ENCODE assay signal across 29 cellular contexts in the genomic region with DNA sequence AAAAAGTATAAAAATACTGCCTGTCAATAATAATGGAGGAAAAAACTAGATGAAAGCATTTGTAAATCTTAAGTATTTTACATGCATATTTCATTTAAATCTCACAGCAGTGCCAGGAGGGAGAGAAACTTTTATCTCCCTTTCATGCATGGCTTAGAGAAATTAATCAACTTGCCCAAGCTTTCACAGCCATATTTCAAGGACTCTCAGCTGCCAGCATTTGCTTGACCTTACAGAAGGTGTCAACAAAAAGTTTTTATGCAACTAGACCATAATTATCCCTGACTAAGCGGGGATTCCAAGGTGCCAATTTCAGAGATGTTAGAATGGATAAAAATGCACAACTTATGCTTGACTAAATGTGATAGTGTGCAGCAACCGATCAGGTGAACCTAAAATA.
"Had no signal": no experiment of that assay in that cellular context is flagged by ENCODE, and none has a peak within 500 bp of the region (broad histone marks: within the 10 kb centered on the region; RNA-seq: fewer than 3 reads in every experiment).

No MANE protein-coding gene starts in this region.

- H3K9me3 Mint-ChIP-seq: natural killer cell treated with Interleukin-12 subunit alpha and Interleukin-12 subunit beta and Interleukin-15 and Interleukin-18, amount 100 ng/mL, for 72 hours; nephron progenitor cell; neural crest cell; stimulated activated effector memory CD8-positive, alpha-beta T cell treated with anti-CD3 and anti-CD28 coated beads, Interleukin-12 subunit alpha, Interleukin-12 subunit beta, amount 100 ng/mL, for 72 hours; stimulated activated naive B cell treated with anti-CD40 and anti-IgM and Interleukin-4, amounts not matched to agents 10 μg/mL and 1 μg/mL and 100 μg/mL, for 72 hours; stimulated activated naive CD8-positive, alpha-beta T cell treated with anti-CD3 and anti-CD28 coated beads, Interleukin-15, Interleukin-2, amounts not matched to agents 100 ng/mL and 50 ng/mL, for 24 hours had no signal

- H3K27me3 Mint-ChIP-seq: natural killer cell treated with Interleukin-12 subunit alpha and Interleukin-12 subunit beta and Interleukin-15 and Interleukin-18, amount 100 ng/mL, for 72 hours; progenitor cell of endocrine pancreas; stimulated activated naive B cell treated with anti-CD40 and anti-IgM and Interleukin-4, amounts not matched to agents 10 μg/mL and 1 μg/mL and 100 μg/mL, for 72 hours; stimulated activated naive CD8-positive, alpha-beta T cell treated with anti-CD3 and anti-CD28 coated beads, Interleukin-15, Interleukin-2, amounts not matched to agents 100 ng/mL and 50 ng/mL, for 24 hours had no signal

- H3K36me3 ChIP-seq: right lobe of liver, thoracic aorta, thyroid gland had no signal

- H3K4me3 Mint-ChIP-seq: natural killer cell treated with Interleukin-12 subunit alpha and Interleukin-12 subunit beta and Interleukin-15 and Interleukin-18, amount 100 ng/mL, for 72 hours; nephron progenitor cell; neural crest cell; stimulated activated effector memory CD8-positive, alpha-beta T cell treated with anti-CD3 and anti-CD28 coated beads, Interleukin-12 subunit alpha, Interleukin-12 subunit beta, amount 100 ng/mL, for 72 hours; stimulated activated naive B cell treated with anti-CD40 and anti-IgM and Interleukin-4, amounts not matched to agents 10 μg/mL and 1 μg/mL and 100 μg/mL, for 72 hours; stimulated activated naive CD8-positive, alpha-beta T cell treated with anti-CD3 and anti-CD28 coated beads, Interleukin-15, Interleukin-2, amounts not matched to agents 100 ng/mL and 50 ng/mL, for 24 hours had no signal

- H3K27ac Mint-ChIP-seq: natural killer cell treated with Interleukin-12 subunit alpha and Interleukin-12 subunit beta and Interleukin-15 and Interleukin-18, amount 100 ng/mL, for 72 hours; nephron progenitor cell; progenitor cell of endocrine pancreas; stimulated activated effector memory CD8-positive, alpha-beta T cell treated with anti-CD3 and anti-CD28 coated beads, Interleukin-12 subunit alpha, Interleukin-12 subunit beta, amount 100 ng/mL, for 72 hours; stimulated activated naive B cell treated with anti-CD40 and anti-IgM and Interleukin-4, amounts not matched to agents 10 μg/mL and 1 μg/mL and 100 μg/mL, for 72 hours; stimulated activated naive CD8-positive, alpha-beta T cell treated with anti-CD3 and anti-CD28 coated beads, Interleukin-15, Interleukin-2, amounts not matched to agents 100 ng/mL and 50 ng/mL, for 24 hours had no signal

- H2AFZ ChIP-seq: parathyroid adenoma had no signal

- H3K27ac ChIP-seq: neutrophil, parathyroid adenoma, psoas muscle, right lobe of liver, sigmoid colon, stomach, thoracic aorta, thyroid gland, tibial nerve, upper lobe of left lung, vagina had no signal

- H3K4me3 ChIP-seq: psoas muscle, right lobe of liver, sigmoid colon, stomach, thoracic aorta, thyroid gland, tibial nerve, upper lobe of left lung, vagina had no signal

- DNase-seq: nephron progenitor cell; nucleus accumbens; posterior cingulate gyrus; psoas muscle; right cardiac atrium; right lobe of liver; sigmoid colon; small intestine; stimulated activated CD4-positive, alpha-beta T cell treated with anti-CD3 and anti-CD28 coated beads, Interleukin-15, amount 100 ng/mL, for 24 hours; stimulated activated CD4-positive, alpha-beta T cell treated with anti-CD3 and anti-CD28 coated beads, Interleukin-2, amount 100 ng/mL, for 24 hours; stimulated activated CD4-positive, alpha-beta T cell treated with anti-CD3 and anti-CD28 coated beads, Interleukin-2, amount 100 ng/mL, for 48 hours; stimulated activated CD4-positive, alpha-beta T cell treated with anti-CD3 and anti-CD28 coated beads, Interleukin-4, amount 100 ng/mL, for 24 hours; stimulated activated naive B cell treated with anti-CD40 and anti-IgM and Interleukin-4, amounts not matched to agents 10 μg/mL and 1 μg/mL and 100 μg/mL, for 72 hours; stimulated activated naive CD4-positive, alpha-beta T cell treated with Interleukin-2 at 50 U/mL for 16 hours; stomach; thyroid gland; trophoblast cell; upper lobe of left lung had no signal

- H3K4me1 Mint-ChIP-seq: nephron progenitor cell, neural crest cell had no signal

- H3K9ac ChIP-seq: parathyroid adenoma had no signal

- FAIRE-seq: small intestine, urothelium cell line had no signal

- H3K27me3 ChIP-seq: neutrophil, right lobe of liver, sigmoid colon, stomach, thyroid gland, tibial nerve, upper lobe of left lung, vagina had no signal

- H3K36me3 Mint-ChIP-seq: natural killer cell treated with Interleukin-12 subunit alpha and Interleukin-12 subunit beta and Interleukin-15 and Interleukin-18, amount 100 ng/mL, for 72 hours; stimulated activated effector memory CD8-positive, alpha-beta T cell treated with anti-CD3 and anti-CD28 coated beads, Interleukin-12 subunit alpha, Interleukin-12 subunit beta, amount 100 ng/mL, for 72 hours had no signal

- ATAC-seq: natural killer cell treated with Interleukin-12 subunit alpha and Interleukin-12 subunit beta and Interleukin-15 and Interleukin-18, amount 100 ng/mL, for 72 hours; psoas muscle; right cardiac atrium; right lobe of liver; stimulated activated effector memory CD8-positive, alpha-beta T cell treated with anti-CD3 and anti-CD28 coated beads, Interleukin-12 subunit alpha, Interleukin-12 subunit beta, amount 100 ng/mL, for 72 hours; stimulated activated naive B cell treated with anti-CD40 and anti-IgM and Interleukin-4, amounts not matched to agents 10 μg/mL and 1 μg/mL and 100 μg/mL, for 72 hours had no signal

- H3K4me1 ChIP-seq: parathyroid adenoma, psoas muscle, sigmoid colon, thyroid gland, tibial nerve, upper lobe of left lung, vagina had no signal

- H3K9me3 ChIP-seq: neutrophil, psoas muscle, right lobe of liver, sigmoid colon, thoracic aorta, thyroid gland, tibial nerve, upper lobe of left lung, vagina had no signal
